In genomic region chr2:168210216-168210897, GRCh38 we compare ENCODE assay signal across 11 cellular contexts. TPM values are rescaled to one million over a fixed set of nuclear protein-coding genes. Genes with fewer than 3 reads are reported as not detected.
DNase-seq lines count a peak whose midpoint lies in the region; ATAC-seq and TF ChIP-seq lines count a peak whose summit lies in the region.
"Had no signal": no experiment of that assay in that cellular context is flagged by ENCODE, and none has a peak within 500 bp of the region (broad histone marks: within the 10 kb centered on the region; RNA-seq: fewer than 3 reads in every experiment).

No MANE protein-coding gene starts in this region.

- no peak for DNase-seq in activated T-cell treated with anti-CD3 and anti-CD28 coated beads, Interleukin-2, amount 50 U/mL, for 4 hours
- no peak for DNase-seq in activated T-cell treated with anti-CD3 and anti-CD28 coated beads, Interleukin-2, amount 50 U/mL, for 1 hour
- DNase-seq in esophagus squamous epithelium (lab: John Stamatoyannopoulos, UW) (no peak), suprapubic skin (ENCODE audit: low spot score in 2 of 2) (no peak), T1000 (lab: John Stamatoyannopoulos, UW) (no peak), medulla oblongata (ENCODE audit: extremely low spot score) (no peak)
- DNase-seq: C1 segment of cervical spinal cord, kidney, NCI-H1417 treated with DMSO at 0.1 percent for 48 hours had no signal

- TF ChIP-seq POLR2A in esophagus squamous epithelium (IDR thresholded peaks at IDR 0.05) = no peak
- TF ChIP-seq POLR2A in suprapubic skin (IDR thresholded peaks at IDR 0.05) = no peak

- H3K4me3 ChIP-seq in esophagus squamous epithelium (peak overlapping the region in 3 of 4 donors; percentile 6 to 51 (median 19)), suprapubic skin (peak overlapping the region; percentile 10)

- 62 to 69% methylated on average over 9 of the region's 9 CpGs for WGBS in esophagus squamous epithelium, 2 donors
- WGBS in suprapubic skin = 79% methylated on average over 9 of the region's 9 CpGs

- H3K9me3 ChIP-seq in esophagus squamous epithelium (no peaks in the 10 kb centered on the region), suprapubic skin (no peaks in the 10 kb centered on the region)

- peak overlapping the region; percentile 50 for H3K4me3 Mint-ChIP-seq in activated T-cell treated with anti-CD3 and anti-CD28 coated beads, Interleukin-2, amount 50 U/mL, for 4 hours
- no peak overlapping the region for H3K4me3 Mint-ChIP-seq in T-helper 1 cell treated with Interleukin-12 subunit alpha and Interleukin-12 subunit beta and Interleukin-4 antibody, amounts not matched to agents 30 μg/mL and 1 μg/mL, for 36 hours

- H3K36me3 ChIP-seq in esophagus squamous epithelium (no peaks in the 10 kb centered on the region), suprapubic skin (no peaks in the 10 kb centered on the region)

- TF ChIP-seq CTCF in esophagus squamous epithelium (IDR thresholded peaks at IDR 0.05) (no peak), suprapubic skin (IDR thresholded peaks at IDR 0.05) (no peak)

- no peaks in the 10 kb centered on the region for H3K9me3 Mint-ChIP-seq in activated T-cell treated with anti-CD3 and anti-CD28 coated beads, Interleukin-2, amount 50 U/mL, for 4 hours
- no peaks in the 10 kb centered on the region for H3K9me3 Mint-ChIP-seq in T-helper 1 cell treated with Interleukin-12 subunit alpha and Interleukin-12 subunit beta and Interleukin-4 antibody, amounts not matched to agents 30 μg/mL and 1 μg/mL, for 36 hours

- H3K27me3 Mint-ChIP-seq in activated T-cell treated with anti-CD3 and anti-CD28 coated beads, Interleukin-2, amount 50 U/mL, for 4 hours (ENCODE audit: low read depth) = no peaks in the 10 kb centered on the region
- no peaks in the 10 kb centered on the region for H3K27me3 Mint-ChIP-seq in T-helper 1 cell treated with Interleukin-12 subunit alpha and Interleukin-12 subunit beta and Interleukin-4 antibody, amounts not matched to agents 30 μg/mL and 1 μg/mL, for 36 hours (ENCODE audit: low read depth)

- no peaks in the 10 kb centered on the region for H3K27me3 ChIP-seq in esophagus squamous epithelium
- H3K27me3 ChIP-seq in suprapubic skin = no peaks in the 10 kb centered on the region

- peak overlapping the region; percentile 29 for H3K27ac Mint-ChIP-seq in T-helper 1 cell treated with Interleukin-12 subunit alpha and Interleukin-12 subunit beta and Interleukin-4 antibody, amounts not matched to agents 30 μg/mL and 1 μg/mL, for 36 hours

- peaks cover 15 to 50% (median 18%) of the 10 kb centered on the region in 3 donors for H3K4me1 ChIP-seq in esophagus squamous epithelium
- H3K4me1 ChIP-seq in suprapubic skin = peaks cover 15% of the 10 kb centered on the region

- peaks cover 12% of the 10 kb centered on the region for H3K36me3 Mint-ChIP-seq in activated T-cell treated with anti-CD3 and anti-CD28 coated beads, Interleukin-2, amount 50 U/mL, for 4 hours (ENCODE audit: insufficient read depth)
- peaks cover 11% of the 10 kb centered on the region for H3K36me3 Mint-ChIP-seq in T-helper 1 cell treated with Interleukin-12 subunit alpha and Interleukin-12 subunit beta and Interleukin-4 antibody, amounts not matched to agents 30 μg/mL and 1 μg/mL, for 36 hours (ENCODE audit: low read depth)

- intact Hi-C loops in esophagus squamous epithelium (cut with DNase I) = no loop called here

- H3K4me1 Mint-ChIP-seq in activated T-cell treated with anti-CD3 and anti-CD28 coated beads, Interleukin-2, amount 50 U/mL, for 4 hours (ENCODE audit: low read depth) = peaks cover 64% of the 10 kb centered on the region
- peaks cover 40% of the 10 kb centered on the region for H3K4me1 Mint-ChIP-seq in T-helper 1 cell treated with Interleukin-12 subunit alpha and Interleukin-12 subunit beta and Interleukin-4 antibody, amounts not matched to agents 30 μg/mL and 1 μg/mL, for 36 hours (ENCODE audit: low read depth)

- TF ChIP-seq EP300 in suprapubic skin (IDR thresholded peaks at IDR 0.05) = no peak

- no peak for ATAC-seq in activated T-cell treated with anti-CD3 and anti-CD28 coated beads, Interleukin-2, amount 50 U/mL, for 4 hours
- no peak for ATAC-seq in GM18520 (IDR thresholded peaks at IDR 0.05; ENCODE audit: unreplicated experiment)

- H3K27ac ChIP-seq in esophagus squamous epithelium (peak overlapping the region in 3 of 4 donors; percentile 20 to 81 (median 38)), suprapubic skin (peak overlapping the region; percentile 32)

RNA-seq across cellular contexts. Expression of gene STK39, which starts 37.0 kb away (rescaled TPM):
- 10 to 100 TPM; 24.9 to 31.9 (median 31.5) TPM for total RNA-seq in activated T-cell treated with anti-CD3 and anti-CD28 coated beads, Interleukin-2, amount 50 U/mL, for 4 hours
- 10 to 100 TPM; 17.4 to 27.6 (median 20.6) TPM for total RNA-seq in esophagus squamous epithelium
- total RNA-seq in suprapubic skin = 10 to 100 TPM; 13.8 to 28.2 (median 18.3) TPM
